8 cellular contexts compared by ENCODE assay signal in genomic region chr4:17809667-17810066, GRCh38. TPM values are rescaled to one million over a fixed set of nuclear protein-coding genes. Genes with fewer than 3 reads are reported as not detected.
A peak's percentile ranks its signal among the peaks of the same experiment; 100 is the strongest.
DNase-seq lines count a peak whose midpoint lies in the region; ATAC-seq, FAIRE-seq and TF ChIP-seq lines count a peak whose summit lies in the region.

No MANE protein-coding gene starts in this region.

- H3K4me1 ChIP-seq in astrocyte (ENCODE audit: insufficient read depth, low read length) (peaks cover 18% of the 10 kb centered on the region), right lobe of liver (peaks cover 0 to 26% (median 14%) of the 10 kb centered on the region in 4 donors), thyroid gland (peaks cover 26 to 30% of the 10 kb centered on the region in 2 donors)

- no peak for DNase-seq in activated T-cell treated with anti-CD3 and anti-CD28 coated beads, Interleukin-2, amount 50 U/mL, for 24 hours
- no peak for DNase-seq in activated T-cell treated with anti-CD3 and anti-CD28 coated beads for 4 hours
- no peak for DNase-seq in astrocyte (ENCODE audit: low read depth)
- no peak for DNase-seq in right lobe of liver
- DNase-seq in thyroid gland = no peak
- no peak for DNase-seq in NCI-H82 treated with DMSO at 0.1 percent for 48 hours (lab: John Stamatoyannopoulos, UW; ENCODE audit: unreplicated experiment)

- no peak for TF ChIP-seq CTCF in astrocyte (IDR thresholded peaks at IDR 0.05; ENCODE audit: insufficient read depth, low read depth, low read length)
- no peak for TF ChIP-seq CTCF in right lobe of liver (IDR thresholded peaks at IDR 0.05)
- TF ChIP-seq CTCF in thyroid gland (IDR thresholded peaks at IDR 0.05) = no peak

- ATAC-seq in right lobe of liver (no peak), GM21528 (IDR thresholded peaks at IDR 0.05; ENCODE audit: low FRiP score, unreplicated experiment) (no peak), HG03520 (IDR thresholded peaks at IDR 0.05; ENCODE audit: unreplicated experiment) (no peak)

- peak overlapping the region; percentile 97 for H3K4me3 Mint-ChIP-seq in activated T-cell treated with anti-CD3 and anti-CD28 coated beads, Interleukin-2, amount 50 U/mL, for 24 hours
- peak overlapping the region; percentile 98 for H3K4me3 Mint-ChIP-seq in astrocyte (ENCODE audit: unreplicated experiment)

- no peaks in the 10 kb centered on the region for H3K9me3 ChIP-seq in astrocyte (ENCODE audit: insufficient read depth, low read depth, low read length)
- no peaks in the 10 kb centered on the region for H3K9me3 ChIP-seq in right lobe of liver
- H3K9me3 ChIP-seq in thyroid gland = no peaks in the 10 kb centered on the region

- WGBS in right lobe of liver (ENCODE audit: insufficient coverage, low coverage, low lambda C conversion rate, missing lambda C conversion rate) = 2% methylated on average over 7 of the region's 7 CpGs
- 2 to 3% methylated on average over 7 of the region's 7 CpGs for WGBS in thyroid gland, 2 donors

- peak overlapping the region; percentile 95 for H3K27ac ChIP-seq in astrocyte (ENCODE audit: low read depth, low read length)
- H3K27ac ChIP-seq in right lobe of liver = peak overlapping the region; percentile 78 to 93 (median 90)
- peak overlapping the region; percentile 92 to 97 (median 96) for H3K27ac ChIP-seq in thyroid gland

- intact Hi-C loops in right lobe of liver (cut with DNase I) = loop anchor here in 1 of 2 donors (10.0 kb wide), 1 partner anchor 775 kb away; no protein-coding TSS in a partner anchor
- intact Hi-C loops in thyroid gland (cut with DNase I) = loop anchor here (10.0 kb wide), 2 partner anchors 215 to 785 kb away; partner anchors contain the start of gene LCORL

- H3K9ac ChIP-seq in astrocyte (ENCODE audit: low read length) = peak overlapping the region; percentile 96

- TF ChIP-seq POLR2A in right lobe of liver (IDR thresholded peaks at IDR 0.05) (no peak), thyroid gland (IDR thresholded peaks at IDR 0.05) (no peak)

- FAIRE-seq in astrocyte (lab: Jason Lieb, UNC) = no peak

- H3K27ac Mint-ChIP-seq in activated T-cell treated with anti-CD3 and anti-CD28 coated beads, Interleukin-2, amount 50 U/mL, for 24 hours = peak overlapping the region; percentile 98
- peak overlapping the region; percentile 90 for H3K27ac Mint-ChIP-seq in astrocyte (ENCODE audit: unreplicated experiment)

- peaks cover 35% of the 10 kb centered on the region for H4K20me1 ChIP-seq in astrocyte (ENCODE audit: insufficient read depth, low read length)

- H2AFZ ChIP-seq in astrocyte (ENCODE audit: low read depth, low read length) = no peak overlapping the region

- no peaks in the 10 kb centered on the region for H3K9me3 Mint-ChIP-seq in activated T-cell treated with anti-CD3 and anti-CD28 coated beads, Interleukin-2, amount 50 U/mL, for 24 hours
- H3K9me3 Mint-ChIP-seq in astrocyte (ENCODE audit: unreplicated experiment) = no peaks in the 10 kb centered on the region

- no peaks in the 10 kb centered on the region for H3K27me3 ChIP-seq in astrocyte (ENCODE audit: insufficient read depth, low read length)
- H3K27me3 ChIP-seq in right lobe of liver = no peaks in the 10 kb centered on the region
- no peaks in the 10 kb centered on the region for H3K27me3 ChIP-seq in thyroid gland

- peaks cover 84% of the 10 kb centered on the region for H3K36me3 Mint-ChIP-seq in activated T-cell treated with anti-CD3 and anti-CD28 coated beads, Interleukin-2, amount 50 U/mL, for 24 hours (ENCODE audit: low read depth)
- no peaks in the 10 kb centered on the region for H3K36me3 Mint-ChIP-seq in astrocyte (ENCODE audit: low read depth, unreplicated experiment)

- peak overlapping the region; percentile 88 for H3K4me3 ChIP-seq in astrocyte (ENCODE audit: insufficient read depth, low read depth, low read length)
- H3K4me3 ChIP-seq in right lobe of liver = peak overlapping the region; percentile 73 to 86 (median 82)
- peak overlapping the region in 2 of 3 donors; percentile 63 to 97 for H3K4me3 ChIP-seq in thyroid gland (replicated peaks in 1 of 3)

- H3K27me3 Mint-ChIP-seq in activated T-cell treated with anti-CD3 and anti-CD28 coated beads, Interleukin-2, amount 50 U/mL, for 24 hours = no peaks in the 10 kb centered on the region
- H3K27me3 Mint-ChIP-seq in astrocyte (ENCODE audit: low read depth, unreplicated experiment) = no peaks in the 10 kb centered on the region

- peaks cover 1% of the 10 kb centered on the region for H3K36me3 ChIP-seq in astrocyte (ENCODE audit: insufficient read depth, low read length)
- no peaks in the 10 kb centered on the region for H3K36me3 ChIP-seq in right lobe of liver
- no peaks in the 10 kb centered on the region for H3K36me3 ChIP-seq in thyroid gland

- H3K79me2 ChIP-seq in astrocyte (ENCODE audit: insufficient read depth, low read length) = peaks cover 97% of the 10 kb centered on the region

- peaks cover 51% of the 10 kb centered on the region for H3K4me1 Mint-ChIP-seq in activated T-cell treated with anti-CD3 and anti-CD28 coated beads, Interleukin-2, amount 50 U/mL, for 24 hours (ENCODE audit: low read depth)
- peaks cover 23% of the 10 kb centered on the region for H3K4me1 Mint-ChIP-seq in astrocyte (ENCODE audit: low read depth, unreplicated experiment)

- peak overlapping the region; percentile 96 for H3K4me2 ChIP-seq in astrocyte (ENCODE audit: low read length)

RNA-seq across cellular contexts. Expression of gene DCAF16, which starts 0.9 kb away (rescaled TPM):
- 29.0 and 32.7 TPM in 2 replicates for total RNA-seq in astrocyte
- total RNA-seq in right lobe of liver = 1 to 10 TPM; 4.2 to 7.9 (median 5.6) TPM
- 10 to 100 TPM; 26.2 to 79.1 (median 42.9) TPM for total RNA-seq in thyroid gland

RNA-seq across cellular contexts. Expression of gene NCAPG, which starts 1.1 kb away (rescaled TPM):
- total RNA-seq in astrocyte (2.6 and 4.7 TPM in 2 replicates), right lobe of liver (1 to 10 TPM in 3 of 6 experiments, under 1 TPM in 2, not detected in 1; 0.44 to 2.5 (median 1.3) TPM), thyroid gland (1 to 10 TPM in 1 of 4 donors, under 1 TPM in 2, not detected in 1; 0.56 to 1.3 (median 0.92) TPM)

RNA-seq across cellular contexts. Expression of gene FAM184B, which starts 28.2 kb away (rescaled TPM):
- total RNA-seq in astrocyte (0.46 and 0.54 TPM in 2 replicates), right lobe of liver (not detected), thyroid gland (not detected)
